ENCODE assay signal across 15 cellular contexts in the genomic region with DNA sequence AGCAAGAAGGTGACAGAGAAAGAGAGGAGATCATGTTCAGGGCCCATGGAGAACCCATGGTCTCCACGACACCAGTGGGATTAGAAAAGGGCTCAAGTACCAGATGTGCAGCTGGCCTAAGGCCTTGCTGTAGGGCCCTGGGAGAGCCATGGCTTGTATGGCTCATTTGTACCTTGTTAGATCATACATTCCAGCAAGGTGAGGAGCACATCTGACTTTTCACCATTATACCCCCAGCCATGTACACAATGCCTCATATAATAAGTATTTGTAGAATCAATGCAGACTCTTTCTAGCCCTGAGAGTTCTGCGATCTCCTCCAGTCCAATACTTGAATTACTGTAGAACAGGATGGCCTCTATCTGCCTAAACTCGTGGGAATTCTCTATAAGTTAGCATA.
DNase-seq lines count a peak whose midpoint lies in the region; ATAC-seq, FAIRE-seq and TF ChIP-seq lines count a peak whose summit lies in the region.
"Had no signal": no experiment of that assay in that cellular context is flagged by ENCODE, and none has a peak within 500 bp of the region (broad histone marks: within the 10 kb centered on the region; RNA-seq: fewer than 3 reads in every experiment).

No MANE protein-coding gene starts in this region.

- no peak for ATAC-seq in activated naive CD4-positive, alpha-beta T cell treated with anti-CD3 and anti-CD28 coated beads, Interleukin-2, amount 50 U/mL, for 72 hours

- no peak for DNase-seq in activated naive CD4-positive, alpha-beta T cell treated with anti-CD3 and anti-CD28 coated beads, Interleukin-2, amount 50 U/mL, for 72 hours (ENCODE audit: low spot score in 2 of 2)
- no peak for DNase-seq in activated naive CD4-positive, alpha-beta T cell (lab: John Stamatoyannopoulos, UW)
- DNase-seq in bronchial epithelial cell (ENCODE audit: low read depth): peak; percentile 52
- DNase-seq in kidney tubule cell (ENCODE audit: low spot score): peak; percentile 37
- no peak for DNase-seq in NCI-H2196 treated with DMSO at 0.1 percent for 48 hours (lab: John Stamatoyannopoulos, UW; ENCODE audit: unreplicated experiment)
- DNase-seq in effector CD4-positive, alpha-beta T cell: no peak
- DNase-seq in MG63: no peak
- DNase-seq: BE2C; Caco-2; CD8-positive, alpha-beta memory T cell; DND-41; GDM1; HCEC 1CT; HFFc6 had no signal

- H3K27ac Mint-ChIP-seq in activated naive CD4-positive, alpha-beta T cell treated with anti-CD3 and anti-CD28 coated beads, Interleukin-2, amount 50 U/mL, for 72 hours: peak overlapping the region; percentile 39 to 41
- H3K27ac Mint-ChIP-seq: HFFc6 had no signal

- no peak for FAIRE-seq in bronchial epithelial cell (lab: Jason Lieb, UNC)
- FAIRE-seq: A204.1 had no signal

- no peaks in the 10 kb centered on the region for H3K9me3 Mint-ChIP-seq in activated naive CD4-positive, alpha-beta T cell treated with anti-CD3 and anti-CD28 coated beads, Interleukin-2, amount 50 U/mL, for 72 hours
- H3K9me3 Mint-ChIP-seq: CD8-positive, alpha-beta memory T cell; HFFc6 had no signal

- H3K4me3 ChIP-seq in bronchial epithelial cell (ENCODE audit: low read depth, low read length) (no peak overlapping the region), MG63 (no peak overlapping the region)

- H3K36me3 Mint-ChIP-seq in activated naive CD4-positive, alpha-beta T cell treated with anti-CD3 and anti-CD28 coated beads, Interleukin-2, amount 50 U/mL, for 72 hours: peaks cover 0 to 4% of the 10 kb centered on the region in 2 donors

- H3K36me3 ChIP-seq in bronchial epithelial cell (ENCODE audit: control insufficient read depth, insufficient read depth, low read length) (no peaks in the 10 kb centered on the region), MG63 (no peaks in the 10 kb centered on the region)
- H3K36me3 ChIP-seq: BE2C had no signal

- H3K27me3 ChIP-seq in bronchial epithelial cell (ENCODE audit: control insufficient read depth, insufficient read depth, low read length) (no peaks in the 10 kb centered on the region), MG63 (no peaks in the 10 kb centered on the region)
- H3K27me3 ChIP-seq: BE2C had no signal

- H3K9me3 ChIP-seq in MG63: no peaks in the 10 kb centered on the region
- H3K9me3 ChIP-seq: BE2C, Caco-2 had no signal

- no peak for TF ChIP-seq CTCF in bronchial epithelial cell (IDR thresholded peaks at IDR 0.05; ENCODE audit: insufficient read depth, low read length, severe bottlenecking)

Comparison
In these comparisons a context has a peak if more than half of its experiments do, and no peak if none do; other contexts are left out.
1. DNase-seq: peak in bronchial epithelial cell (single experiment) and kidney tubule cell (single experiment); none in activated naive CD4-positive, alpha-beta T cell treated with anti-CD3 and anti-CD28 coated beads, Interleukin-2, amount 50 U/mL, for 72 hours (0 of 2), activated naive CD4-positive, alpha-beta T cell (0 of 4), NCI-H2196 treated with DMSO at 0.1 percent for 48 hours (single experiment), effector CD4-positive, alpha-beta T cell (single experiment) and MG63 (single experiment).